19 cellular contexts compared by ENCODE assay signal in the genomic region with DNA sequence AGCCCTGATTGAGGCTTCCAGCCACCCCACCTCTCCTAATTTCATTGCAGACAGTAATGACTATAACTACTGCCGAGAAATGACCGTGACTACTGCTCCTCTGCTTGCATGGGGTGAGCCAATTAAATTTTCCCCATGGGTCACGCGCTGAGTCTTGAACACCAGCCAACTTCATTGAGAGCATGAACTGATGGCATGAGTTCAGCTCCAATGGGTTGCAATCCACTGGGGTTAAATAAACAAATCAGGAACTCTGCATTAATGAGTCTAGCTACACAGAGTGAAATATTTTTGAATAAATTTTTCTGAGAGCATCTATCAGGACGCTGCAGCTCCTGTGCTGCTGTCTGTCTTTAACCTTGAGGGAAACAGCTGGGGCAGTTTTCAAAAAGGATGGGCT.
"Had no signal": no experiment of that assay in that cellular context is flagged by ENCODE, and none has a peak within 500 bp of the region (broad histone marks: within the 10 kb centered on the region; RNA-seq: fewer than 3 reads in every experiment).

No MANE protein-coding gene starts in this region.

- H3K27me3 ChIP-seq: SJSA1 had no signal

- H3K36me3 ChIP-seq: SJSA1 had no signal

- DNase-seq: KBM-7, MM.1S, NCI-H1092 treated with DMSO at 0.1 percent for 48 hours, NCI-H1436, NCI-H187, NCI-H2029, NCI-H2081 treated with DMSO at 0.1 percent for 48 hours, NCI-H2171, NCI-H226, NCI-H446, NCI-H510A, NCI-H524 treated with DMSO at 0.1 percent for 48 hours, NCI-H69, Right ventricle myocardium superior, RPMI8226, SIG-M5 had no signal

- H3K9me3 ChIP-seq: SJSA1 had no signal

- H3K4me3 ChIP-seq: SJSA1, SK-N-MC had no signal

- H3K27ac ChIP-seq: HL-60, SJSA1, SK-N-MC had no signal
